In the genomic region with DNA sequence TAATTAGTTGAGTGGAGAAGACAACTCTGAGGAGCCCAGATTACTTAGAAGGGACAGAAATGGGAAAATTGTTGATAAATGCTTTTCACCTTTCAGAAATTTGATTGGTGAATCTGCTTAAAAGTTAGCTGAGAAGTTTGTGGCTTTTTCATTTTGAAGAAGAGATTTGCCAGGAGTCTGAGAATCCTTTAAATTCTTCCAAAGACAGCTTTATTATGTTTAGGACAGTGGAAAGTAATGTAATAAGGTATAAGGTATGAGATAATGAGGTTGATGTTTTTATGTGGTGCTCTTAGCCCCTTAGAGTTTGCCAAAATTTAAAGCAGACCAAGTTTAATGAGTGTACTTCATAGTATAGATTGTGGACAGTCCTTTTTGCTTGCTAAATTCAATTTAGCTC, we compare ENCODE assay signal across 2 cellular contexts. TPM values are rescaled to one million over a fixed set of nuclear protein-coding genes. Genes with fewer than 3 reads are reported as not detected.
DNase-seq lines count a peak whose midpoint lies in the region; ATAC-seq and TF ChIP-seq lines count a peak whose summit lies in the region.
"Not testable (repeated sequence)": the region's sequence is repeated elsewhere in the genome, so short reads cannot be mapped to it uniquely, and the experiment has no call there.

No MANE protein-coding gene starts in this region.

- peak overlapping the region; percentile 59; the same call in 1 of the 2 replicates for H3K27ac Mint-ChIP-seq in HFFc6

- H3K4me1 Mint-ChIP-seq in HFFc6 (ENCODE audit: low read depth): peaks cover 54% of the 10 kb centered on the region

- ATAC-seq in SK-N-SH treated with all-trans-retinoic acid at 6 μM for 48 hours: peak; percentile 58

- TF ChIP-seq CTCF in HFFc6 (IDR thresholded peaks at IDR 0.05): not testable (repeated sequence)

- not testable (repeated sequence) for H3K27me3 Mint-ChIP-seq in HFFc6 (ENCODE audit: insufficient read depth)

- not testable (repeated sequence) for H3K4me3 Mint-ChIP-seq in HFFc6

- H3K9me3 Mint-ChIP-seq in HFFc6: not testable (repeated sequence)

- H3K36me3 Mint-ChIP-seq in HFFc6 (ENCODE audit: low read depth): not testable (repeated sequence)

- not testable (repeated sequence) for DNase-seq in HFFc6

TF ChIP-seq in SK-N-SH treated with all-trans-retinoic acid at 6 μM for 48 hours, 23 proteins besides CTCF, POLR2A, EP300 and RAD21:
- TF ChIP-seq ZC3H10 (CRISPR knock-in tag; IDR thresholded peaks at IDR 0.05) (peak; percentile 59; the same call in 1 of the 2 replicates), ISL1 (CRISPR knock-in tag; IDR thresholded peaks at IDR 0.05) (peak; percentile 88)

RNA-seq across cellular contexts. Expression of a gene that starts 42.3 kb away (rescaled TPM):
- total RNA-seq in HFFc6 (2021; fragmentation: NEBNext Ultra II Directional; extraction: Animal tissue kit (Norgen Biotek cat#: 25700)): 10 to 100 TPM; 32.6 to 46.8 (median 43.0) TPM
